Comparison of ENCODE assay signal across 17 cellular contexts in the genomic region with DNA sequence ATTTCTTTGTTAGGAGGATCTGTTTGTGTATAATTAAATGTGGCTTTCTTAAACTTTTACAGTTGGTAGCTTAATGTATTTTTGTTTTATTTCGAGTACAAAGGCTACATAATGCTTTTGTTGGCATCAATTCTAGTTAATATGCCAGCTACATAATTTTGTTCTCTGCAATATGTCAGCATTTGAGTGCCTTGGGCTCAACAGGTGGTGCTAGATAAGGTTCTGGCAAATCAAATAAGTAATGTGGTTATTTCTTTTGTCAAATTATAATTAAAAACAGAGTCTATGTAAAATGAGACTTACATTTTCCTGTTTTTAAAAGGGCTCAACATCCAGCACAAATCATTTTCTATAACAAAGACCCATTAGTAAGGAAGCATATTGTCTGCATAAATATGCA.
"Had no signal": no experiment of that assay in that cellular context is flagged by ENCODE, and none has a peak within 500 bp of the region (broad histone marks: within the 10 kb centered on the region; RNA-seq: fewer than 3 reads in every experiment).

No MANE protein-coding gene starts in this region.

- H3K36me3 ChIP-seq: colonic mucosa, heart left ventricle, spleen, tibial nerve had no signal

- H3K27ac ChIP-seq: colonic mucosa, heart left ventricle, parathyroid adenoma, spleen, tibial nerve had no signal

- ATAC-seq: heart left ventricle; naive thymus-derived CD4-positive, alpha-beta T cell; sciatic nerve; stimulated activated memory B cell treated with anti-CD40 and anti-IgM and Interleukin-4, amounts not matched to agents 10 μg/mL and 1 μg/mL and 100 μg/mL, for 72 hours had no signal

- DNase-seq: colonic mucosa; dermis blood vessel endothelial cell; erythroblast; foreskin melanocyte; heart left ventricle; hippocampal formation; mammary epithelial cell; naive thymus-derived CD4-positive, alpha-beta T cell; nephron progenitor cell; spleen; stimulated activated CD4-positive, alpha-beta T cell treated with anti-CD3 and anti-CD28 coated beads, Interleukin-15, amount 100 ng/mL, for 24 hours; stimulated activated CD4-positive, alpha-beta T cell treated with anti-CD3 and anti-CD28 coated beads, Interleukin-1b, Interleukin-23, amount 100 ng/mL, for 48 hours; stimulated activated CD4-positive, alpha-beta T cell treated with anti-CD3 and anti-CD28 coated beads, Interleukin-4, amount 100 ng/mL, for 24 hours had no signal

- H3K4me1 ChIP-seq: colonic mucosa, heart left ventricle, parathyroid adenoma, tibial nerve had no signal

- H3K27me3 ChIP-seq: colonic mucosa, heart left ventricle, spleen, tibial nerve had no signal

- H3K4me3 ChIP-seq: colonic mucosa, heart left ventricle, spleen, tibial nerve had no signal

- H3K9me3 ChIP-seq: colonic mucosa, heart left ventricle, spleen, tibial nerve had no signal
